1 cellular context compared by ENCODE assay signal in genomic region chr20:32509639-32510066, GRCh38.
TF ChIP-seq lines count a peak whose summit lies in the region.

No MANE protein-coding gene starts in this region.

TF ChIP-seq in SK-N-SH, 30 proteins besides CTCF, POLR2A, EP300 and RAD21 (continued from another document):
- peak; percentile 37 for TF ChIP-seq CHD2 (IDR thresholded peaks at IDR 0.05; ENCODE audit: low read length, partially characterized antibody)
- TF ChIP-seq GABPA (IDR thresholded peaks at IDR 0.05; ENCODE audit: low read depth): no peak
- TF ChIP-seq NRF1 (IDR thresholded peaks at IDR 0.05; ENCODE audit: low read depth, low read length): no peak
- no peak for TF ChIP-seq REST (IDR thresholded peaks at IDR 0.05; ENCODE audit: low read depth, low read length)
- TF ChIP-seq EZH2phosphoT487 (IDR thresholded peaks at IDR 0.05; ENCODE audit: borderline replicate concordance, low read depth): no peak
- TF ChIP-seq SIN3A (IDR thresholded peaks at IDR 0.05; ENCODE audit: borderline replicate concordance, low read depth, low read length): no peak
- peak; percentile 42 for TF ChIP-seq SMC3 (IDR thresholded peaks at IDR 0.05; ENCODE audit: low read depth, low read length)
- TF ChIP-seq NFIC (IDR thresholded peaks at IDR 0.05; ENCODE audit: borderline replicate concordance): no peak
- no peak for TF ChIP-seq TEAD4 (IDR thresholded peaks at IDR 0.05; ENCODE audit: borderline replicate concordance, insufficient read depth)
- no peak for TF ChIP-seq MAX (IDR thresholded peaks at IDR 0.05; ENCODE audit: low read depth)
- TF ChIP-seq PBX3 (IDR thresholded peaks at IDR 0.05): no peak
- TF ChIP-seq TCF12 (IDR thresholded peaks at IDR 0.05): peak; percentile 22; the same call in 1 of the 2 replicates
- TF ChIP-seq TAF1 (IDR thresholded peaks at IDR 0.05; ENCODE audit: borderline replicate concordance, low read depth, low read length): no peak
- no peak for TF ChIP-seq ELF1 (IDR thresholded peaks at IDR 0.05)
- TF ChIP-seq FOXM1 (IDR thresholded peaks at IDR 0.05; ENCODE audit: low read depth): no peak
- no peak for TF ChIP-seq RXRA (IDR thresholded peaks at IDR 0.05; ENCODE audit: borderline replicate concordance, low read depth)
